10 cellular contexts compared by ENCODE assay signal in genomic region chr2:46780801-46781445, GRCh38.
A peak's percentile ranks its signal among the peaks of the same experiment; 100 is the strongest.
DNase-seq lines count a peak whose midpoint lies in the region; FAIRE-seq and TF ChIP-seq lines count a peak whose summit lies in the region.
"Had no signal": no experiment of that assay in that cellular context is flagged by ENCODE, and none has a peak within 500 bp of the region (broad histone marks: within the 10 kb centered on the region; RNA-seq: fewer than 3 reads in every experiment).

No MANE protein-coding gene starts in this region.

- no peak overlapping the region for H2AFZ ChIP-seq in hepatocyte

- no peak overlapping the region for H3K4me2 ChIP-seq in hepatocyte

- H3K4me3 Mint-ChIP-seq in activated naive CD4-positive, alpha-beta T cell treated with anti-CD3 and anti-CD28 coated beads, Interleukin-2, amount 10 ng/mL, durations not matched to agents 7 days and 5 days: no peak overlapping the region

- peaks cover 5 to 19% of the 10 kb centered on the region in 2 donors for H3K4me1 ChIP-seq in ascending aorta
- peaks cover 9% of the 10 kb centered on the region for H3K4me1 ChIP-seq in hepatocyte (ENCODE audit: insufficient read depth)

- no peaks in the 10 kb centered on the region for H3K9me3 Mint-ChIP-seq in activated naive CD4-positive, alpha-beta T cell treated with anti-CD3 and anti-CD28 coated beads, Interleukin-2, amount 10 ng/mL, durations not matched to agents 7 days and 5 days

- H3K4me1 Mint-ChIP-seq in activated naive CD4-positive, alpha-beta T cell treated with anti-CD3 and anti-CD28 coated beads, Interleukin-2, amount 10 ng/mL, durations not matched to agents 7 days and 5 days: no peaks in the 10 kb centered on the region

- CTCF ChIA-PET in activated naive CD4-positive, alpha-beta T cell treated with anti-CD3 and anti-CD28 coated beads, Interleukin-2, amount 10 ng/mL, durations not matched to agents 7 days and 5 days (lab: Charles Lee): interaction anchor here (2.4 kb wide), 1 partner anchor 107 kb away, joined by 9 read pairs; no protein-coding TSS in a partner anchor

- in situ Hi-C loops in KBM-7 (cut with MboI; ENCODE audit: low pct_unique_long_range_greater_than_20kb, low sequenced_read_pairs): no loop called here

- H3K27ac Mint-ChIP-seq in activated naive CD4-positive, alpha-beta T cell treated with anti-CD3 and anti-CD28 coated beads, Interleukin-2, amount 10 ng/mL, durations not matched to agents 7 days and 5 days: no peak overlapping the region

- H3K9me3 ChIP-seq in ascending aorta (peaks cover 0 to 6% of the 10 kb centered on the region in 2 donors), hepatocyte (ENCODE audit: low read depth) (no peaks in the 10 kb centered on the region)

- H3K27ac ChIP-seq in ascending aorta: peak overlapping the region; percentile 31 to 64
- peak overlapping the region; percentile 51 for H3K27ac ChIP-seq in hepatocyte

- TF ChIP-seq CTCF in ascending aorta (IDR thresholded peaks at IDR 0.05): no peak
- TF ChIP-seq CTCF in hepatocyte (IDR thresholded peaks at IDR 0.05; ENCODE audit: poor library complexity): peak; percentile 30

- H3K4me3 ChIP-seq in ascending aorta (peak overlapping the region in 1 of 2 donors; percentile 15), hepatocyte (no peak overlapping the region)

- no peaks in the 10 kb centered on the region for H3K79me2 ChIP-seq in hepatocyte

- intact Hi-C loops in ascending aorta (cut with DNase I): loop anchor here (5.0 kb wide), 1 partner anchor 129 kb away; no protein-coding TSS in a partner anchor

- H3K36me3 Mint-ChIP-seq in activated naive CD4-positive, alpha-beta T cell treated with anti-CD3 and anti-CD28 coated beads, Interleukin-2, amount 10 ng/mL, durations not matched to agents 7 days and 5 days: no peaks in the 10 kb centered on the region

- peaks cover 33% of the 10 kb centered on the region for H3K27me3 Mint-ChIP-seq in activated naive CD4-positive, alpha-beta T cell treated with anti-CD3 and anti-CD28 coated beads, Interleukin-2, amount 10 ng/mL, durations not matched to agents 7 days and 5 days

- FAIRE-seq in HTR-8/SVneo (lab: Jason Lieb, UNC): no peak

- no peaks in the 10 kb centered on the region for H3K36me3 ChIP-seq in ascending aorta
- no peaks in the 10 kb centered on the region for H3K36me3 ChIP-seq in hepatocyte (replicated peaks; ENCODE audit: insufficient read depth, low read depth)

- H3K27me3 ChIP-seq in ascending aorta: no peaks in the 10 kb centered on the region
- H3K27me3 ChIP-seq in hepatocyte: no peaks in the 10 kb centered on the region

- WGBS in hepatocyte (ENCODE audit: low lambda C conversion rate, missing lambda C conversion rate): 46% methylated on average over 15 of the region's 15 CpGs

- H4K20me1 ChIP-seq in hepatocyte (ENCODE audit: insufficient read depth, poor library complexity, severe bottlenecking): no peaks in the 10 kb centered on the region

- H3K9me2 ChIP-seq in hepatocyte (replicated peaks; ENCODE audit: insufficient read depth): no peaks in the 10 kb centered on the region

- DNase-seq in KBM-7 (peak; percentile 47), ascending aorta (ENCODE audit: low spot score in 2 of 2) (no peak), hepatocyte (ENCODE audit: low spot score) (peak; percentile 49), superior temporal gyrus (ENCODE audit: extremely low spot score) (peak; percentile 24), HTR-8/SVneo (ENCODE audit: insufficient read length, low spot score) (no peak), GM19240 (ENCODE audit: insufficient read length, low spot score) (no peak), SW 1271 (lab: John Stamatoyannopoulos, UW) (no peak)
- DNase-seq in activated naive CD4-positive, alpha-beta T cell treated with anti-CD3 and anti-CD28 coated beads, Interleukin-2, amount 10 ng/mL, durations not matched to agents 7 days and 5 days: no peak
- DNase-seq: activated CD4-positive, alpha-beta T cell treated with anti-CD3 and anti-CD28 coated beads, Interleukin-2, amount 50 U/mL, for 48 hours; NCI-H510A had no signal

Comparison
In these comparisons a context has a peak if more than half of its experiments do, and no peak if none do; other contexts are left out.
1. DNase-seq: peak in KBM-7 (single experiment), hepatocyte (single experiment) and superior temporal gyrus (single experiment); none in ascending aorta (0 of 2), activated naive CD4-positive, alpha-beta T cell treated with anti-CD3 and anti-CD28 coated beads, Interleukin-2, amount 10 ng/mL, durations not matched to agents 7 days and 5 days (single experiment), HTR-8/SVneo (single experiment), GM19240 (single experiment) and SW 1271 (0 of 2).